Comparison of ENCODE assay signal across 18 cellular contexts in the genomic region with DNA sequence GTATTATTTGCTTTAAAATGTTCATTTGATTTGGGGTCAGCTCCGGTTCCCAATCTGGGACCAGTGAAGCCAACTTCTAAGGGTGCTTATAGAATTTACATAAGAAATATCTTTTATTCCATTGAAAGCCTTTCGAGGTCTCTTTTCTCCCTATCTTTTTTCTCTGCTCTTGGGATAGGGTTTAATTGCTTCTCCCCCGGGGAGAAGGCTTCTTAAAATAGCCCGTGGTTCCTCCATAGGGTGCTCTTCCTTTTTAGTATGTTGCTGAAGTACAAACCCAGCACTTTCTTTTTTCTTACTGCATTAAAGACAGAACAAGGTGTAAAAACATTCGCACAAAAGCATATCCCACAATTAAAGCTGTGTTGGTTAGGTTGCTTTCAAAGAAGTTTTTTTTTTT.
DNase-seq lines count a peak whose midpoint lies in the region; ATAC-seq and TF ChIP-seq lines count a peak whose summit lies in the region.
"Had no signal": no experiment of that assay in that cellular context is flagged by ENCODE, and none has a peak within 500 bp of the region (broad histone marks: within the 10 kb centered on the region; RNA-seq: fewer than 3 reads in every experiment).

No MANE protein-coding gene starts in this region.

- TF ChIP-seq CTCF in chondrocyte (IDR thresholded peaks at IDR 0.05) (no peak), kidney epithelial cell (IDR thresholded peaks at IDR 0.05; ENCODE audit: insufficient read depth, low read length, poor library complexity, severe bottlenecking) (no peak), retinal pigment epithelial cell (conservative IDR thresholded peaks at IDR 0.05; ENCODE audit: low read depth, low read length) (no peak), mammary epithelial cell (conservative IDR thresholded peaks at IDR 0.05 in 1 of 2, IDR thresholded peaks at IDR 0.05 in 1 of 2; ENCODE audit: extremely low read depth in 1 of 2, insufficient read depth in 1 of 2, low read depth in 1 of 2, low read length in 2 of 2) (no peak)

- intact Hi-C loops in mammary epithelial cell (cut with micrococcal nuclease) = no loop called here

- dilution Hi-C loops in mammary epithelial cell (cut with HindIII; ENCODE audit: low sequenced_read_pairs) = no loop called here

- no peaks in the 10 kb centered on the region for H3K36me3 Mint-ChIP-seq in chondrocyte (ENCODE audit: low read depth)
- H3K36me3 Mint-ChIP-seq in naive thymus-derived CD8-positive, alpha-beta T cell = no peaks in the 10 kb centered on the region
- H3K36me3 Mint-ChIP-seq: activated naive CD4-positive, alpha-beta T cell treated with anti-CD3 and anti-CD28 coated beads, Interleukin-2, amount 50 U/mL, for 24 hours; natural killer cell had no signal

- no peaks in the 10 kb centered on the region for H3K79me2 ChIP-seq in mammary epithelial cell (ENCODE audit: insufficient read depth, low read length)

- no peaks in the 10 kb centered on the region for H3K9me3 Mint-ChIP-seq in chondrocyte (ENCODE audit: low read depth)
- H3K9me3 Mint-ChIP-seq in naive thymus-derived CD8-positive, alpha-beta T cell = no peaks in the 10 kb centered on the region
- H3K9me3 Mint-ChIP-seq: activated naive CD4-positive, alpha-beta T cell treated with anti-CD3 and anti-CD28 coated beads, Interleukin-2, amount 50 U/mL, for 24 hours; natural killer cell had no signal

- peaks cover 24% of the 10 kb centered on the region for H3K27me3 Mint-ChIP-seq in chondrocyte (ENCODE audit: low read depth)
- peaks cover 0 to 31% (median 11%) of the 10 kb centered on the region in 5 donors for H3K27me3 Mint-ChIP-seq in naive thymus-derived CD8-positive, alpha-beta T cell

- H3K36me3 ChIP-seq in HAP-1 (replicated peaks) (no peaks in the 10 kb centered on the region), kidney epithelial cell (ENCODE audit: control insufficient read depth, insufficient read depth, low read length) (no peaks in the 10 kb centered on the region), mammary epithelial cell (ENCODE audit: insufficient read depth, low read length) (no peaks in the 10 kb centered on the region)
- H3K36me3 ChIP-seq: left lung, SJSA1 had no signal

- peaks cover 9% of the 10 kb centered on the region for H3K4me1 Mint-ChIP-seq in chondrocyte (ENCODE audit: low read depth)
- H3K4me1 Mint-ChIP-seq in naive thymus-derived CD8-positive, alpha-beta T cell = peaks cover 0 to 3% (median 1%) of the 10 kb centered on the region in 4 donors
- H3K4me1 Mint-ChIP-seq: activated naive CD4-positive, alpha-beta T cell treated with anti-CD3 and anti-CD28 coated beads, Interleukin-2, amount 50 U/mL, for 24 hours; natural killer cell had no signal

- H3K4me2 ChIP-seq in mammary epithelial cell (ENCODE audit: insufficient read depth, low read depth, low read length) = no peak overlapping the region

- no peaks in the 10 kb centered on the region for H3K27me3 ChIP-seq in HAP-1 (ENCODE audit: low read depth)
- H3K27me3 ChIP-seq in kidney epithelial cell (ENCODE audit: control insufficient read depth, insufficient read depth, low read length) = peaks cover 3% of the 10 kb centered on the region
- H3K27me3 ChIP-seq in mammary epithelial cell (ENCODE audit: insufficient read depth, low read length) = no peaks in the 10 kb centered on the region
- H3K27me3 ChIP-seq: SJSA1, testis had no signal

- H3K4me1 ChIP-seq in HAP-1 (peaks cover 67% of the 10 kb centered on the region), mammary epithelial cell (ENCODE audit: insufficient read depth, low read length) (no peaks in the 10 kb centered on the region)
- H3K4me1 ChIP-seq: left lung, SJSA1, testis had no signal

- CTCF ChIA-PET in mammary epithelial cell (lab: Charles Lee; ENCODE audit: low non-redundant PET) = no interaction called here

- H4K20me1 ChIP-seq in mammary epithelial cell (ENCODE audit: insufficient read depth, low read length) = no peaks in the 10 kb centered on the region

- no peak overlapping the region for H3K9ac ChIP-seq in mammary epithelial cell (ENCODE audit: insufficient read depth, low read length)

- H3K9me3 ChIP-seq in HAP-1 = no peaks in the 10 kb centered on the region
- H3K9me3 ChIP-seq in mammary epithelial cell (replicated peaks; ENCODE audit: insufficient read depth, low read length) = no peaks in the 10 kb centered on the region
- H3K9me3 ChIP-seq: left lung, SJSA1, testis had no signal

- no peak for ATAC-seq in naive thymus-derived CD8-positive, alpha-beta T cell
- ATAC-seq: natural killer cell had no signal

- in situ Hi-C loops in HAP-1 (cut with MboI; ENCODE audit: low sequenced_read_pairs) (no loop called here), mammary epithelial cell (cut with MboI; ENCODE audit: low sequenced_read_pairs in 2 of 2) (no loop called here)

- WGBS in mammary epithelial cell (ENCODE audit: low coverage, missing lambda C conversion rate) = 42% methylated on average over 5 of the region's 5 CpGs

- H3K27ac ChIP-seq in mammary epithelial cell (ENCODE audit: insufficient read depth, low read depth, low read length) = no peak overlapping the region
- H3K27ac ChIP-seq: left lung, SJSA1, testis had no signal

- H3K4me3 Mint-ChIP-seq in chondrocyte (ENCODE audit: unreplicated experiment) = peak overlapping the region; percentile 65
- no peak overlapping the region for H3K4me3 Mint-ChIP-seq in naive thymus-derived CD8-positive, alpha-beta T cell
- H3K4me3 Mint-ChIP-seq: activated naive CD4-positive, alpha-beta T cell treated with anti-CD3 and anti-CD28 coated beads, Interleukin-2, amount 50 U/mL, for 24 hours; B cell; natural killer cell had no signal

- DNase-seq in HAP-1 (ENCODE audit: low spot score in 2 of 2) (peak; percentile 41 to 98), chondrocyte (ENCODE audit: low spot score) (no peak), kidney epithelial cell (ENCODE audit: low read depth) (no peak), retinal pigment epithelial cell (ENCODE audit: low read depth) (no peak), mammary epithelial cell (no peak), NCI-H128 (lab: John Stamatoyannopoulos, UW; ENCODE audit: unreplicated experiment) (no peak), NCI-H2029 treated with DMSO at 0.1 percent for 48 hours (lab: John Stamatoyannopoulos, UW) (no peak)
- DNase-seq in naive thymus-derived CD8-positive, alpha-beta T cell = no peak
- DNase-seq: activated CD4-positive, CD25-positive, alpha-beta regulatory T cell treated with anti-CD3 and anti-CD28 coated beads, Interleukin-2, amount 50 U/mL, for 72 hours; effector CD8-positive, alpha-beta T cell; left lung; natural killer cell; stimulated activated CD4-positive, alpha-beta T cell treated with anti-CD3 and anti-CD28 coated beads, Interleukin-4, amount 100 ng/mL, for 4 hours; T-helper 9 cell; testis had no signal

- H2AFZ ChIP-seq in mammary epithelial cell (ENCODE audit: low read depth, low read length) = no peak overlapping the region

- no TSS peak for BruUV-seq in mammary epithelial cell (replicated peaks; lab: Mats Ljungman, UMichigan)

- POLR2A ChIA-PET in naive thymus-derived CD8-positive, alpha-beta T cell (lab: Charles Lee) = no interaction called here

- no peak overlapping the region for H3K27ac Mint-ChIP-seq in chondrocyte (ENCODE audit: unreplicated experiment)
- H3K27ac Mint-ChIP-seq in naive thymus-derived CD8-positive, alpha-beta T cell = no peak overlapping the region
- H3K27ac Mint-ChIP-seq: activated naive CD4-positive, alpha-beta T cell treated with anti-CD3 and anti-CD28 coated beads, Interleukin-2, amount 50 U/mL, for 24 hours; B cell; natural killer cell had no signal

- H3K4me3 ChIP-seq in HAP-1 = peak overlapping the region; percentile 25
- peak overlapping the region; percentile 30 for H3K4me3 ChIP-seq in kidney epithelial cell (ENCODE audit: low read depth, low read length)
- H3K4me3 ChIP-seq in retinal pigment epithelial cell (ENCODE audit: low read length) = peak overlapping the region; percentile 44
- H3K4me3 ChIP-seq in mammary epithelial cell (replicated peaks in 1 of 3; ENCODE audit: insufficient read depth in 1 of 3, low read depth in 2 of 3, low read length in 3 of 3) = no peak overlapping the region
- H3K4me3 ChIP-seq: left lung, SJSA1, testis had no signal

Comparison
In these comparisons a context has a peak if more than half of its experiments do, and no peak if none do; other contexts are left out.
1. DNase-seq: peak in HAP-1 (2 of 2); none in chondrocyte (single experiment), kidney epithelial cell (single experiment), retinal pigment epithelial cell (single experiment), naive thymus-derived CD8-positive, alpha-beta T cell (0 of 10), mammary epithelial cell (single experiment), NCI-H128 (single experiment) and NCI-H2029 treated with DMSO at 0.1 percent for 48 hours (single experiment).
2. H3K4me3 ChIP-seq: peak in HAP-1 (single experiment), kidney epithelial cell (single experiment) and retinal pigment epithelial cell (single experiment); none in mammary epithelial cell (0 of 3).